ENCODE assay signal across 11 cellular contexts in the genomic region with DNA sequence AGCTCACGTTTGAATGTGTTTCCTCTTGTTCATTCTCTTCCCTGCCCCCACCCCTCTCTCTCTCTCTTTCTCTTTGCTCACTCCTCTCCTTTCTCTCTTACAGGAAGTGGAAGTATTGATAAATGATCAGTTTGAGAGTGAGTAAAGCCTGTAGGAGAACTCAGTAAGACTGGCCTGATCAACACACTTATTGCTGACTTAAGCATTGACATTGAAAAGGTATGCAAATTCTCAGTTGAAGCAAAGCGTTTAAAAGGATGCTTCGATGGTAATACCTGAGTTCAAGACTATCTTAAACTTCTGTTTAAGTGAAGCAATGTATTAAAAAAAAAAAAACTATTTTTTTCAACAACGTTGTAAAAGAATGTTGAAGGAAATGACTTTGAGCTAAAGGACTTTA.
"Had no signal": no experiment of that assay in that cellular context is flagged by ENCODE, and none has a peak within 500 bp of the region (broad histone marks: within the 10 kb centered on the region; RNA-seq: fewer than 3 reads in every experiment).

No MANE protein-coding gene starts in this region.

- H2AFZ ChIP-seq: GM23248 had no signal

- H3K36me3 ChIP-seq: HAP-1 had no signal

- DNase-seq: GM23248, GOT3, H7, H9, HCEC 1CT, HFFc6 had no signal

- ATAC-seq: GM23338, HCT116 had no signal

- FAIRE-seq: H1, H54 had no signal

- H3K9me3 ChIP-seq: HAP-1 had no signal

- H3K9ac ChIP-seq: GM23248 had no signal

- H3K4me1 ChIP-seq: HAP-1 had no signal

- H3K27ac ChIP-seq: GM23248 had no signal

- H3K4me2 ChIP-seq: GM23338 had no signal

- H3K4me3 ChIP-seq: GM23248, GM23338, HAP-1 had no signal
